ENCODE assay signal across 18 cellular contexts in the genomic region with DNA sequence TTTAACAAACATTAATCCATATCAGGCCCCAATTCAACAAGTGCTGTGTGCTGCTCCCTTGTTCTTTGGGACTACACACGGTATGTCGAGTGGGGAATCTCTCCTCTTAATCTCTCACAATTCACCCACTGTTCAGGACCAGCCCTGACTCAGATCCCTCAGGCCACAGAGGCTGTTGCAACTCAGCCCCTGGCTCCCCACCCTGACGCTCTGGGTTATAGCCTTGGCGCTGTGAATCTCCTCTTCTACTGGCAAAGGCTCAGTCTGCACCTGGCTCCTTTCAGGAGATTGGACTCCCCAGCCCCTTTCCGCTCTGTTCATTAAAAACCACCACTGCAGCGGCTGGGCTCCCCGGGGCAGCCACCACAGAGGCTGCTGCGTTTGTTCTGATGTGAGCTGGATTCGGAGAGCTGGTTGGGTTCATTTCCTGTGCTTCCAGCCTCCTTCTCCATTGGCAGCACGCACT. TPM values are rescaled to one million over a fixed set of nuclear protein-coding genes. Genes with fewer than 3 reads are reported as not detected.
DNase-seq lines count a peak whose midpoint lies in the region; ATAC-seq, FAIRE-seq and TF ChIP-seq lines count a peak whose summit lies in the region.
"Had no signal": no experiment of that assay in that cellular context is flagged by ENCODE, and none has a peak within 500 bp of the region (broad histone marks: within the 10 kb centered on the region; RNA-seq: fewer than 3 reads in every experiment).

No MANE protein-coding gene starts in this region.

- H3K27ac Mint-ChIP-seq in neural crest cell (ENCODE audit: unreplicated experiment), result no peak overlapping the region
- no peak overlapping the region for H3K27ac Mint-ChIP-seq in activated T-cell treated with anti-CD3 and anti-CD28 coated beads, Interleukin-2, amount 50 U/mL, for 24 hours
- no peak overlapping the region for H3K27ac Mint-ChIP-seq in activated naive CD4-positive, alpha-beta T cell treated with anti-CD3 and anti-CD28 coated beads for 36 hours
- H3K27ac Mint-ChIP-seq: stimulated activated naive B cell treated with anti-CD40 and anti-IgM and Interleukin-4, amounts not matched to agents 10 μg/mL and 1 μg/mL and 100 μg/mL, for 72 hours had no signal

- TF ChIP-seq CTCF in bronchial epithelial cell (IDR thresholded peaks at IDR 0.05; ENCODE audit: insufficient read depth, low read length, severe bottlenecking) (no peak), neural crest cell (conservative IDR thresholded peaks at IDR 0.05) (no peak)

- no peaks in the 10 kb centered on the region for H3K36me3 ChIP-seq in bronchial epithelial cell (ENCODE audit: control insufficient read depth, insufficient read depth, low read length)
- H3K36me3 ChIP-seq: cardiac muscle cell, esophagus squamous epithelium had no signal

- H3K4me3 ChIP-seq in bronchial epithelial cell (ENCODE audit: low read depth, low read length), result no peak overlapping the region
- H3K4me3 ChIP-seq: cardiac muscle cell, esophagus squamous epithelium had no signal

- intact Hi-C loops in cardiac septum (cut with DNase I), result no loop called here
- intact Hi-C loops in activated naive CD4-positive, alpha-beta T cell treated with anti-CD3 and anti-CD28 coated beads for 36 hours (cut with micrococcal nuclease), result no loop called here

- H3K27me3 Mint-ChIP-seq in neural crest cell (ENCODE audit: low read depth), result no peaks in the 10 kb centered on the region
- peaks cover 22% of the 10 kb centered on the region for H3K27me3 Mint-ChIP-seq in activated T-cell treated with anti-CD3 and anti-CD28 coated beads, Interleukin-2, amount 50 U/mL, for 24 hours
- H3K27me3 Mint-ChIP-seq in activated naive CD4-positive, alpha-beta T cell treated with anti-CD3 and anti-CD28 coated beads for 36 hours (ENCODE audit: low read depth), result no peaks in the 10 kb centered on the region

- H3K4me3 Mint-ChIP-seq in neural crest cell, result no peak overlapping the region
- H3K4me3 Mint-ChIP-seq in activated T-cell treated with anti-CD3 and anti-CD28 coated beads, Interleukin-2, amount 50 U/mL, for 24 hours, result no peak overlapping the region
- no peak overlapping the region for H3K4me3 Mint-ChIP-seq in activated naive CD4-positive, alpha-beta T cell treated with anti-CD3 and anti-CD28 coated beads for 36 hours
- H3K4me3 Mint-ChIP-seq: stimulated activated naive B cell treated with anti-CD40 and anti-IgM and Interleukin-4, amounts not matched to agents 10 μg/mL and 1 μg/mL and 100 μg/mL, for 72 hours had no signal

- H3K9me3 Mint-ChIP-seq in neural crest cell, result peaks cover 6% of the 10 kb centered on the region
- no peaks in the 10 kb centered on the region for H3K9me3 Mint-ChIP-seq in activated T-cell treated with anti-CD3 and anti-CD28 coated beads, Interleukin-2, amount 50 U/mL, for 24 hours
- H3K9me3 Mint-ChIP-seq in activated naive CD4-positive, alpha-beta T cell treated with anti-CD3 and anti-CD28 coated beads for 36 hours, result no peaks in the 10 kb centered on the region
- H3K9me3 Mint-ChIP-seq: stimulated activated naive B cell treated with anti-CD40 and anti-IgM and Interleukin-4, amounts not matched to agents 10 μg/mL and 1 μg/mL and 100 μg/mL, for 72 hours had no signal

- H3K36me3 Mint-ChIP-seq in neural crest cell (ENCODE audit: low read depth), result no peaks in the 10 kb centered on the region
- no peaks in the 10 kb centered on the region for H3K36me3 Mint-ChIP-seq in activated T-cell treated with anti-CD3 and anti-CD28 coated beads, Interleukin-2, amount 50 U/mL, for 24 hours (ENCODE audit: low read depth)
- no peaks in the 10 kb centered on the region for H3K36me3 Mint-ChIP-seq in activated naive CD4-positive, alpha-beta T cell treated with anti-CD3 and anti-CD28 coated beads for 36 hours (ENCODE audit: low read depth)
- H3K36me3 Mint-ChIP-seq: stimulated activated naive B cell treated with anti-CD40 and anti-IgM and Interleukin-4, amounts not matched to agents 10 μg/mL and 1 μg/mL and 100 μg/mL, for 72 hours had no signal

- peak; percentile 46 for DNase-seq in Daoy (ENCODE audit: low read depth)
- peak; percentile 91 for DNase-seq in NCI-H2107 treated with DMSO at 0.1 percent for 48 hours (lab: John Stamatoyannopoulos, UW; ENCODE audit: unreplicated experiment)
- DNase-seq in bronchial epithelial cell (ENCODE audit: low read depth), result peak; percentile 42
- DNase-seq in neural crest cell (ENCODE audit: low read depth, low spot score), result peak; percentile 10
- no peak for DNase-seq in activated T-cell treated with anti-CD3 and anti-CD28 coated beads, Interleukin-2, amount 50 U/mL, for 24 hours
- no peak for DNase-seq in cardiac septum (ENCODE audit: low spot score)
- DNase-seq in activated naive CD4-positive, alpha-beta T cell treated with anti-CD3 and anti-CD28 coated beads for 36 hours, result no peak
- DNase-seq: activated T-cell treated with anti-CD3 and anti-CD28 coated beads, Interleukin-2, amount 50 U/mL, for 48 hours; esophagus squamous epithelium; GDM1; NCI-H524 treated with DMSO at 0.1 percent for 48 hours; stimulated activated CD4-positive, alpha-beta T cell treated with anti-CD3 and anti-CD28 coated beads, Interleukin-4, amount 100 ng/mL, for 1 hour; stimulated activated naive B cell treated with anti-CD40 and anti-IgM and Interleukin-4, amounts not matched to agents 10 μg/mL and 1 μg/mL and 100 μg/mL, for 72 hours had no signal

- H3K27me3 ChIP-seq in bronchial epithelial cell (ENCODE audit: control insufficient read depth, insufficient read depth, low read length), result peaks cover 1% of the 10 kb centered on the region
- H3K27me3 ChIP-seq: cardiac muscle cell, esophagus squamous epithelium had no signal

- FAIRE-seq in bronchial epithelial cell (lab: Jason Lieb, UNC), result no peak

- peaks cover 23% of the 10 kb centered on the region for H3K4me1 Mint-ChIP-seq in neural crest cell
- H3K4me1 Mint-ChIP-seq in activated T-cell treated with anti-CD3 and anti-CD28 coated beads, Interleukin-2, amount 50 U/mL, for 24 hours (ENCODE audit: low read depth), result no peaks in the 10 kb centered on the region
- H3K4me1 Mint-ChIP-seq in activated naive CD4-positive, alpha-beta T cell treated with anti-CD3 and anti-CD28 coated beads for 36 hours (ENCODE audit: low read depth), result no peaks in the 10 kb centered on the region
- H3K4me1 Mint-ChIP-seq: stimulated activated naive B cell treated with anti-CD40 and anti-IgM and Interleukin-4, amounts not matched to agents 10 μg/mL and 1 μg/mL and 100 μg/mL, for 72 hours had no signal

- ATAC-seq in HG02981 (IDR thresholded peaks at IDR 0.05; ENCODE audit: unreplicated experiment), result no peak
- ATAC-seq: stimulated activated naive B cell treated with anti-CD40 and anti-IgM and Interleukin-4, amounts not matched to agents 10 μg/mL and 1 μg/mL and 100 μg/mL, for 72 hours had no signal

- CTCF ChIA-PET in activated naive CD4-positive, alpha-beta T cell treated with anti-CD3 and anti-CD28 coated beads for 36 hours (lab: Charles Lee), result no interaction called here

RNA-seq across cellular contexts. Expression of gene CAPN8, which starts 13.0 kb away (rescaled TPM):
- not detected in 2 replicates for total RNA-seq in Daoy (2014; rRNA removed; shearing (Covaris generic))
- total RNA-seq in bronchial epithelial cell (under 0.01 and 0.26 TPM in 2 replicates), neural crest cell (not detected in 2 replicates), cardiac septum (not detected)
- not detected for total RNA-seq in activated naive CD4-positive, alpha-beta T cell treated with anti-CD3 and anti-CD28 coated beads for 36 hours
- total RNA-seq: cardiac muscle cell, LHCN-M2, mononuclear cell, pulmonary artery endothelial cell had no signal

RNA-seq across cellular contexts. Expression of gene CAPN2, which starts 59.9 kb away (rescaled TPM):
- total RNA-seq in Daoy (2014; rRNA removed; shearing (Covaris generic)), result 186 and 189 TPM in 2 replicates
- total RNA-seq in bronchial epithelial cell, result 353 and 526 TPM in 2 replicates
- 95.0 and 98.6 TPM in 2 replicates for total RNA-seq in neural crest cell
- total RNA-seq in cardiac septum, result 80.0 TPM
- 10 to 100 TPM; 17.0 to 19.5 TPM for total RNA-seq in activated naive CD4-positive, alpha-beta T cell treated with anti-CD3 and anti-CD28 coated beads for 36 hours

Comparison
In these comparisons a context has a peak if more than half of its experiments do, and no peak if none do; other contexts are left out.
1. DNase-seq: peak in Daoy (single experiment), NCI-H2107 treated with DMSO at 0.1 percent for 48 hours (single experiment), bronchial epithelial cell (single experiment) and neural crest cell (single experiment); none in activated T-cell treated with anti-CD3 and anti-CD28 coated beads, Interleukin-2, amount 50 U/mL, for 24 hours (single experiment), cardiac septum (single experiment) and activated naive CD4-positive, alpha-beta T cell treated with anti-CD3 and anti-CD28 coated beads for 36 hours (single experiment).